ENCODE assay signal across 17 cellular contexts in genomic region chr2:1663621-1664020, GRCh38.
"Had no signal": no experiment of that assay in that cellular context is flagged by ENCODE, and none has a peak within 500 bp of the region (broad histone marks: within the 10 kb centered on the region; RNA-seq: fewer than 3 reads in every experiment).

No MANE protein-coding gene starts in this region.

- H3K4me2 ChIP-seq: hepatocyte, neural progenitor cell had no signal

- H3K27me3 ChIP-seq: ascending aorta, breast epithelium, hepatocyte, neural progenitor cell, suprapubic skin had no signal

- DNase-seq: activated CD4-positive, alpha-beta T cell treated with anti-CD3 and anti-CD28 coated beads, Interleukin-2, amount 50 U/mL, for 1 hour; activated naive CD4-positive, alpha-beta T cell treated with Interleukin-2 at 50 U/mL for 16 hours; stimulated activated CD4-positive, alpha-beta T cell treated with anti-CD3 and anti-CD28 coated beads, Interleukin-4, amount 100 ng/mL, for 24 hours; stimulated activated naive CD4-positive, alpha-beta T cell treated with Interleukin-2 at 50 U/mL for 16 hours; T-cell; T-helper 9 cell; trophoblast cell had no signal

- H3K4me1 Mint-ChIP-seq: T-cell had no signal

- H3K4me3 ChIP-seq: ascending aorta, breast epithelium, dorsolateral prefrontal cortex, hepatocyte, neural progenitor cell, pancreas, skin epidermis, suprapubic skin had no signal

- H3K9me3 Mint-ChIP-seq: neural progenitor cell, T-cell had no signal

- H3K27ac Mint-ChIP-seq: neural progenitor cell, T-cell had no signal

- H3K9me3 ChIP-seq: ascending aorta, breast epithelium, pancreas, suprapubic skin had no signal

- H3K4me3 Mint-ChIP-seq: neural progenitor cell, T-cell had no signal

- H3K9ac ChIP-seq: neural progenitor cell had no signal

- H3K36me3 Mint-ChIP-seq: T-cell had no signal

- H3K27ac ChIP-seq: ascending aorta, breast epithelium, dorsolateral prefrontal cortex, hepatocyte, neural progenitor cell, pancreas, skin epidermis, suprapubic skin had no signal

- H3K79me2 ChIP-seq: hepatocyte had no signal

- H3K4me1 ChIP-seq: ascending aorta, breast epithelium, neural progenitor cell, pancreas, suprapubic skin had no signal

- H2AFZ ChIP-seq: hepatocyte, neural progenitor cell had no signal

- H3K36me3 ChIP-seq: breast epithelium, neural progenitor cell, pancreas had no signal

- ATAC-seq: activated CD4-positive, CD25-positive, alpha-beta regulatory T cell treated with anti-CD3 and anti-CD28 coated beads, Interleukin-2, amount 50 U/mL, for 24 hours; esophagus mucosa; T-cell had no signal
